In the genomic region with DNA sequence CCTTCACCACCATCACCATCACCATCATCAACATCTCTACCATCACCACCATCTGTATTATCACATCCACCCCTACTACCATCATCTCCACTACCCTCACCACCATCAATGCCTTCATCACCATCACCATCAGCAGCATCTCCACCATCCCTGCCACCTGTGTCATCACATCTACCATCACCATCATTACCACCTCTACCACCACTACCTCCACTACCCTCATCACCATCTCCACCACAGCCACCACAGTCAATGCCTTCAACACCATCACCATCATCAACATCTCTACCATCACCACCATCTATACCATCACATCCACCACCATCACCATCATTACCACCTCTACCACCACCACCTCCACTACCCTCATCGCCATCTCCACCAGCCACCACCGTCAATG, we compare ENCODE assay signal across 31 cellular contexts.
"Had no signal": no experiment of that assay in that cellular context is flagged by ENCODE, and none has a peak within 500 bp of the region (broad histone marks: within the 10 kb centered on the region; RNA-seq: fewer than 3 reads in every experiment).

No MANE protein-coding gene starts in this region.

- DNase-seq: activated CD4-positive, alpha-beta T cell treated with anti-CD3 and anti-CD28 coated beads for 1 hour; activated CD4-positive, alpha-beta T cell treated with anti-CD3 and anti-CD28 coated beads for 4 hours; activated CD4-positive, alpha-beta T cell treated with anti-CD3 and anti-CD28 coated beads, Interleukin-2, amount 10 ng/mL, durations not matched to agents 7 days and 5 days; activated CD4-positive, alpha-beta T cell treated with anti-CD3 and anti-CD28 coated beads, Interleukin-2, amount 50 U/mL, for 4 hours; activated CD8-positive, alpha-beta memory T cell treated with anti-CD3 and anti-CD28 coated beads for 24 hours; activated CD8-positive, alpha-beta T cell treated with anti-CD3 and anti-CD28 coated beads for 36 hours; activated effector memory CD4-positive, alpha-beta T cell treated with Interleukin-2 at 50 U/mL for 16 hours; activated gamma-delta T cell treated with Interleukin-2 at 50 U/mL for 16 hours; activated naive CD4-positive, alpha-beta T cell treated with anti-CD3 and anti-CD28 coated beads, Interleukin-2, amount 50 U/mL, for 16 hours; activated naive CD4-positive, alpha-beta T cell treated with Interleukin-2 at 50 U/mL for 16 hours; activated T-cell treated with anti-CD3 and anti-CD28 coated beads, Interleukin-2, amount 50 U/mL, for 4 hours; amniotic stem cell; aorta; body of pancreas; caudate nucleus; cortex of kidney; dermis blood vessel endothelial cell; effector CD4-positive, alpha-beta T cell; effector memory CD8-positive, alpha-beta T cell; erythroblast; foreskin melanocyte; heart right ventricle; T-helper 1 cell; T-helper 17 cell had no signal

- H3K9me3 ChIP-seq: body of pancreas, esophagus muscularis mucosa, gastroesophageal sphincter, heart right ventricle had no signal

- FAIRE-seq: colon had no signal

- H3K27me3 ChIP-seq: body of pancreas had no signal

- H3K4me3 Mint-ChIP-seq: activated CD4-positive, alpha-beta T cell treated with anti-CD3 and anti-CD28 coated beads, Interleukin-2, amount 10 ng/mL, durations not matched to agents 7 days and 5 days; activated CD8-positive, alpha-beta T cell treated with anti-CD3 and anti-CD28 coated beads for 36 hours; activated naive CD8-positive, alpha-beta T cell; activated T-cell treated with anti-CD3 and anti-CD28 coated beads, Interleukin-2, amount 50 U/mL, for 4 hours; activated T-helper 17 cell treated with anti-CD3 and anti-CD28 coated beads, Interleukin-2, amount 50 U/mL, for 72 hours; effector memory CD8-positive, alpha-beta T cell; T-helper 17 cell; WTC11 had no signal

- H3K27ac Mint-ChIP-seq: activated CD4-positive, alpha-beta T cell treated with anti-CD3 and anti-CD28 coated beads, Interleukin-2, amount 10 ng/mL, durations not matched to agents 7 days and 5 days; activated CD8-positive, alpha-beta T cell treated with anti-CD3 and anti-CD28 coated beads for 36 hours; activated naive CD8-positive, alpha-beta T cell; activated T-helper 17 cell treated with anti-CD3 and anti-CD28 coated beads, Interleukin-2, amount 50 U/mL, for 72 hours; effector memory CD8-positive, alpha-beta T cell; T-helper 17 cell; WTC11 had no signal

- H3K27ac ChIP-seq: body of pancreas, esophagus muscularis mucosa, gastroesophageal sphincter, heart right ventricle, VCaP had no signal

- H3K4me1 Mint-ChIP-seq: activated T-helper 17 cell treated with anti-CD3 and anti-CD28 coated beads, Interleukin-2, amount 50 U/mL, for 72 hours; T-helper 17 cell had no signal

- H3K36me3 Mint-ChIP-seq: activated naive CD8-positive, alpha-beta T cell; WTC11 had no signal

- H3K4me3 ChIP-seq: body of pancreas, esophagus muscularis mucosa, gastroesophageal sphincter, heart right ventricle had no signal

- H3K36me3 ChIP-seq: esophagus muscularis mucosa, gastroesophageal sphincter, heart right ventricle had no signal
